13 cellular contexts compared by ENCODE assay signal in the genomic region with DNA sequence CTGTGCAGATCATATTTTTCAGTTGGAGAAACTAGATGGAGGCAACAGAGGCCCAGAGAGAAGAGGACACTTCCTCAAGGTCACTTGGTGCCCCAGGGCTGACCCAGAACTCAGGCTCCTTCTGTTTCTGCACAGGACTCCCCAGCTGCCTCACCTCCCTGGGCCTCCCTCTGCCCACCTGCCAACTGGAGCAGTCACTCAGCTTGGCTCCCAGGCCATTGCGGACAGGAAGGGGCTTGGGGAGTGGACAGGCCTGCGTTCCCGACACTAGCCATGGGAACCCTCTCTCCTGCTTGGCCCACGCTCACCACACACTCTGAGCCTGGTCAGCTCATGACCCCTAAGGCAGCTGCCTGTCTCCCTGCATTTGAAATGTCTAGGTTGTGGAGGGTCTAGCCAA.
DNase-seq lines count a peak whose midpoint lies in the region; TF ChIP-seq lines count a peak whose summit lies in the region.
"Had no signal": no experiment of that assay in that cellular context is flagged by ENCODE, and none has a peak within 500 bp of the region (broad histone marks: within the 10 kb centered on the region; RNA-seq: fewer than 3 reads in every experiment).

No MANE protein-coding gene starts in this region.

- H3K4me3 ChIP-seq in neuronal stem cell (ENCODE audit: low read length in 2 of 2) = no peak overlapping the region
- H3K4me3 ChIP-seq in sigmoid colon = no peak overlapping the region
- no peak overlapping the region for H3K4me3 ChIP-seq in ovary
- H3K4me3 ChIP-seq: HAP-1 had no signal

- WGBS in H9 (ENCODE audit: extremely low coverage, insufficient read length, low lambda C conversion rate) = no CpG with 5 or more reads among the region's 4 CpGs
- no CpG with 5 or more reads among the region's 4 CpGs for WGBS in neuronal stem cell (ENCODE audit: extremely low coverage in 2 of 2, insufficient read length in 2 of 2, insufficient replicate concordance in 1 of 2), 2 donors
- WGBS in sigmoid colon, 2 donors = 92 to 93% methylated on average over 4 of the region's 4 CpGs
- WGBS in ovary, 3 donors = 83 to 90% (median 83%) methylated on average over 4 of the region's 4 CpGs

- in situ Hi-C loops in GM13976 (cut with MboI; ENCODE audit: low sequenced_read_pairs, unreplicated experiment) = no loop called here

- no peak overlapping the region for H3K9ac ChIP-seq in H9 (ENCODE audit: extremely low read depth, insufficient read length, low read length)
- H3K9ac ChIP-seq in neuronal stem cell (ENCODE audit: low read depth, low read length, poor library complexity) = peak overlapping the region; percentile 22

- H3K4ac ChIP-seq in H9 (ENCODE audit: low read depth, low read length) (no peak overlapping the region), neuronal stem cell (ENCODE audit: low read length) (no peak overlapping the region)

- H2AK5ac ChIP-seq in H9 (ENCODE audit: insufficient read length, low read length) = no peak overlapping the region
- peak overlapping the region; percentile 22 for H2AK5ac ChIP-seq in neuronal stem cell (ENCODE audit: low read depth, low read length)

- H2BK12ac ChIP-seq in H9 (ENCODE audit: insufficient read length, low read depth, low read length) (no peak overlapping the region), neuronal stem cell (ENCODE audit: low read length) (no peak overlapping the region)

- TF ChIP-seq EP300 in sigmoid colon (IDR thresholded peaks at IDR 0.05) (no peak), ovary (IDR thresholded peaks at IDR 0.05) (no peak)

- no peak overlapping the region for H2BK120ac ChIP-seq in H9 (ENCODE audit: low read depth, low read length, poor library complexity, severe bottlenecking)
- H2BK120ac ChIP-seq in neuronal stem cell (ENCODE audit: low read depth, low read length) = no peak overlapping the region

- no peaks in the 10 kb centered on the region for H3K23me2 ChIP-seq in H9 (ENCODE audit: insufficient read length, low read depth, low read length, poor library complexity, severe bottlenecking)

- H3T11ph ChIP-seq in H9 (ENCODE audit: low read length) = no peak overlapping the region

- H4K20me1 ChIP-seq in H9 (ENCODE audit: control insufficient read depth, insufficient read depth, insufficient read length) = no peaks in the 10 kb centered on the region

- H4K5ac ChIP-seq in H9 (ENCODE audit: insufficient read length, low read depth, low read length) = no peak overlapping the region

- H2BK5ac ChIP-seq in H9 (ENCODE audit: insufficient read length, low read length) (no peak overlapping the region), neuronal stem cell (ENCODE audit: low read length) (no peak overlapping the region)

- H3K4me1 Mint-ChIP-seq in H9 = peaks cover 47 to 64% of the 10 kb centered on the region in 2 experiments

- H4K91ac ChIP-seq in H9 (ENCODE audit: insufficient read length, low read depth, low read length) (no peak overlapping the region), neuronal stem cell (ENCODE audit: low read depth, low read length, poor library complexity) (no peak overlapping the region)

- no peak overlapping the region for H3K27ac ChIP-seq in H9 (ENCODE audit: insufficient read length, low read depth, low read length)
- no peak overlapping the region for H3K27ac ChIP-seq in neuronal stem cell (replicated peaks; ENCODE audit: low read length)
- no peak overlapping the region for H3K27ac ChIP-seq in sigmoid colon
- no peak overlapping the region for H3K27ac ChIP-seq in ovary

- peaks cover 5 to 6% of the 10 kb centered on the region in 2 experiments for H3K9me3 Mint-ChIP-seq in H9

- peak overlapping the region in 1 of 3 experiments; percentile 31; a peak in 1 of 7 replicates for H3K27ac Mint-ChIP-seq in H9
- H3K27ac Mint-ChIP-seq: CD4-positive, CD25-positive, alpha-beta regulatory T cell had no signal

- H3K23ac ChIP-seq in H9 (ENCODE audit: insufficient read length, low read depth, low read length) (no peak overlapping the region), neuronal stem cell (ENCODE audit: low read depth, low read length, poor library complexity) (no peak overlapping the region)

- peaks cover 3 to 7% (median 5%) of the 10 kb centered on the region in 3 experiments; a peak in 6 of 7 replicates for H3K36me3 Mint-ChIP-seq in H9 (ENCODE audit: insufficient read depth in 1 of 3, low read depth in 3 of 3)
- H3K36me3 Mint-ChIP-seq: CD4-positive, CD25-positive, alpha-beta regulatory T cell had no signal

- no peak overlapping the region for H3K18ac ChIP-seq in H9 (ENCODE audit: insufficient read length, low read depth, low read length)
- H3K18ac ChIP-seq in neuronal stem cell (ENCODE audit: low read length) = peak overlapping the region; percentile 35

- H3K4me2 ChIP-seq in H9 (ENCODE audit: insufficient read depth, insufficient read length, low read length) (no peak overlapping the region), neuronal stem cell (ENCODE audit: insufficient read depth, low read length, poor library complexity, severe bottlenecking) (no peak overlapping the region)

- peak; percentile 16 for DNase-seq in GM13976 (ENCODE audit: low spot score)
- DNase-seq in H9 = no peak
- DNase-seq in neuronal stem cell (ENCODE audit: low spot score) = no peak
- peak; percentile 39 for DNase-seq in sigmoid colon
- no peak for DNase-seq in NCI-H1436 treated with DMSO at 0.1 percent for 48 hours (lab: John Stamatoyannopoulos, UW)
- DNase-seq in ovary = no peak
- DNase-seq: ACHN; BE2C; C1 segment of cervical spinal cord; CD4-positive, CD25-positive, alpha-beta regulatory T cell; GOT3 had no signal

- H3K4me3 Mint-ChIP-seq in H9 = no peak overlapping the region
- H3K4me3 Mint-ChIP-seq: CD4-positive, CD25-positive, alpha-beta regulatory T cell had no signal

- H3K14ac ChIP-seq in H9 (ENCODE audit: insufficient read depth, low read length) = peak overlapping the region; percentile 45; the same call in 1 of the 2 replicates
- peak overlapping the region; percentile 27 for H3K14ac ChIP-seq in neuronal stem cell (ENCODE audit: low read length)

- no peaks in the 10 kb centered on the region for H3K79me2 ChIP-seq in H9 (ENCODE audit: insufficient read depth, low read length)

- H3K36me3 ChIP-seq in neuronal stem cell (replicated peaks in 1 of 2; ENCODE audit: control insufficient read depth in 2 of 2, insufficient read depth in 2 of 2, low read length in 2 of 2) (no peaks in the 10 kb centered on the region), sigmoid colon (no peaks in the 10 kb centered on the region), ovary (no peaks in the 10 kb centered on the region)
- H3K36me3 ChIP-seq: BE2C, HAP-1 had no signal

- H2AFZ ChIP-seq in H9 (ENCODE audit: low read length) (no peak overlapping the region), neuronal stem cell (ENCODE audit: low read length) (no peak overlapping the region)

- no peaks in the 10 kb centered on the region for H3K79me1 ChIP-seq in H9 (ENCODE audit: insufficient read depth, low read depth, low read length, poor library complexity, severe bottlenecking)
- H3K79me1 ChIP-seq in neuronal stem cell (ENCODE audit: low read depth, low read length) = no peaks in the 10 kb centered on the region

- intact Hi-C loops in sigmoid colon (cut with DNase I) (no loop called here), ovary (cut with DNase I) (no loop called here)

- H3K9me3 ChIP-seq in H9 (ENCODE audit: control insufficient read depth, low read depth, low read length) (peaks cover 6% of the 10 kb centered on the region), neuronal stem cell (replicated peaks in 1 of 2; ENCODE audit: control insufficient read depth in 2 of 2, insufficient read depth in 1 of 2, low read depth in 1 of 2, low read length in 2 of 2) (peaks cover 3 to 7% of the 10 kb centered on the region in 2 donors), sigmoid colon (peaks cover 0 to 7% (median 0%) of the 10 kb centered on the region in 4 donors), ovary (peaks cover 0 to 5% of the 10 kb centered on the region in 2 donors)
- H3K9me3 ChIP-seq: BE2C had no signal

- H3K27me3 ChIP-seq in H9 (ENCODE audit: insufficient read depth, low read length) (no peaks in the 10 kb centered on the region), neuronal stem cell (ENCODE audit: control insufficient read depth in 3 of 3, insufficient read depth in 3 of 3, low read depth in 1 of 3, low read length in 3 of 3) (no peaks in the 10 kb centered on the region), sigmoid colon (no peaks in the 10 kb centered on the region), ovary (no peaks in the 10 kb centered on the region)
- H3K27me3 ChIP-seq: BE2C had no signal

- H2BK20ac ChIP-seq in H9 (ENCODE audit: low read depth, low read length, poor library complexity, severe bottlenecking) = no peak overlapping the region

- H3K56ac ChIP-seq in H9 (ENCODE audit: insufficient read length, low read depth, low read length) = no peak overlapping the region

- H3K27me3 Mint-ChIP-seq in H9 (ENCODE audit: low read depth) = peaks cover 5% of the 10 kb centered on the region; the same call in 1 of the 2 replicates

- no peak overlapping the region for H4K8ac ChIP-seq in H9 (replicated peaks; ENCODE audit: insufficient read length, low read depth, low read length)
- no peak overlapping the region for H4K8ac ChIP-seq in neuronal stem cell (ENCODE audit: low read depth, low read length)

- H2BK15ac ChIP-seq in H9 (ENCODE audit: low read depth, low read length) (no peak overlapping the region), neuronal stem cell (ENCODE audit: low read length) (no peak overlapping the region)

- TF ChIP-seq POLR2A in sigmoid colon (IDR thresholded peaks at IDR 0.05) (no peak), ovary (IDR thresholded peaks at IDR 0.05) (no peak)

- peaks cover 12% of the 10 kb centered on the region; the same call in 1 of the 2 replicates for H3K4me1 ChIP-seq in H9 (ENCODE audit: insufficient read depth, low read length)
- H3K4me1 ChIP-seq in neuronal stem cell (ENCODE audit: control insufficient read depth in 2 of 2, insufficient read depth in 1 of 2, low read depth in 1 of 2, low read length in 2 of 2) = peaks cover 7 to 25% of the 10 kb centered on the region in 2 donors
- H3K4me1 ChIP-seq in sigmoid colon = no peaks in the 10 kb centered on the region
- no peaks in the 10 kb centered on the region for H3K4me1 ChIP-seq in ovary (ENCODE audit: insufficient read depth)
- H3K4me1 ChIP-seq: BE2C, Caco-2, HAP-1 had no signal

- no peak for TF ChIP-seq CTCF in GM13976 (IDR thresholded peaks at IDR 0.05; ENCODE audit: borderline replicate concordance, control extremely low read depth, extremely low read depth, insufficient read depth, missing control alignments)
- TF ChIP-seq CTCF in H9 (conservative IDR thresholded peaks at IDR 0.05) = no peak
- no peak for TF ChIP-seq CTCF in sigmoid colon (IDR thresholded peaks at IDR 0.05)
- TF ChIP-seq CTCF in ovary (IDR thresholded peaks at IDR 0.05) = no peak

Comparison
In these comparisons a context has a peak if more than half of its experiments do, and no peak if none do; other contexts are left out.
1. DNase-seq: peak in GM13976 (single experiment) and sigmoid colon (single experiment); none in H9 (single experiment), neuronal stem cell (single experiment), NCI-H1436 treated with DMSO at 0.1 percent for 48 hours (single experiment) and ovary (0 of 5).